ENCODE assay signal across 12 cellular contexts in genomic region chr2:127175821-127176354, GRCh38. TPM values are rescaled to one million over a fixed set of nuclear protein-coding genes. Genes with fewer than 3 reads are reported as not detected.
DNase-seq lines count a peak whose midpoint lies in the region; ATAC-seq and TF ChIP-seq lines count a peak whose summit lies in the region.
"Had no signal": no experiment of that assay in that cellular context is flagged by ENCODE, and none has a peak within 500 bp of the region (broad histone marks: within the 10 kb centered on the region; RNA-seq: fewer than 3 reads in every experiment).

No MANE protein-coding gene starts in this region.

- no peaks in the 10 kb centered on the region for H3K9me3 ChIP-seq in mucosa of rectum (ENCODE audit: control insufficient read depth in 2 of 2, low read length in 2 of 2)
- no peaks in the 10 kb centered on the region for H3K9me3 ChIP-seq in BE2C

- no peak overlapping the region for H3K4me3 ChIP-seq in H7 (ENCODE audit: insufficient read depth, low read depth, low read length)
- no peak overlapping the region for H3K4me3 ChIP-seq in mucosa of rectum (ENCODE audit: low read length in 2 of 2)
- H3K4me3 ChIP-seq in BE2C (ENCODE audit: low read depth, low read length): no peak overlapping the region

- H3K9ac ChIP-seq in mucosa of rectum (ENCODE audit: low read depth in 1 of 2, low read length in 2 of 2): peak overlapping the region in 1 of 2 donors; percentile 52

- H3K36me3 ChIP-seq in H7 (replicated peaks; ENCODE audit: control insufficient read depth, insufficient read depth, low read length) (no peaks in the 10 kb centered on the region), mucosa of rectum (ENCODE audit: control insufficient read depth in 2 of 2, insufficient read depth in 2 of 2, low read length in 2 of 2) (no peaks in the 10 kb centered on the region), BE2C (no peaks in the 10 kb centered on the region)

- H3K27ac ChIP-seq in mucosa of rectum (ENCODE audit: low read depth in 2 of 2, low read length in 2 of 2): peak overlapping the region; percentile 67 to 78
- peak overlapping the region; percentile 80 for H3K27ac ChIP-seq in temporal lobe (ENCODE audit: low read depth, low read length)

- H3K4me1 ChIP-seq in mucosa of rectum (ENCODE audit: control insufficient read depth in 2 of 2, insufficient read depth in 2 of 2, low read length in 2 of 2) (peaks cover 5 to 13% of the 10 kb centered on the region in 2 donors), BE2C (peaks cover 3% of the 10 kb centered on the region)

- H3K27me3 ChIP-seq in H7 (ENCODE audit: control insufficient read depth, insufficient read depth, low read length) (no peaks in the 10 kb centered on the region), mucosa of rectum (ENCODE audit: control insufficient read depth in 2 of 2, insufficient read depth in 2 of 2, low read length in 2 of 2) (no peaks in the 10 kb centered on the region), BE2C (no peaks in the 10 kb centered on the region)

- DNase-seq in H7: peak; percentile 38
- no peak for DNase-seq in BE2C
- DNase-seq in NCI-H510A treated with DMSO at 0.1 percent for 48 hours (lab: John Stamatoyannopoulos, UW): no peak
- DNase-seq: activated CD4-positive, CD25-positive, alpha-beta regulatory T cell treated with anti-CD3 and anti-CD28 coated beads, Interleukin-2, amount 50 U/mL, for 72 hours; activated naive CD4-positive, alpha-beta T cell treated with anti-CD3 and anti-CD28 coated beads, Interleukin-2, amount 10 ng/mL, durations not matched to agents 7 days and 5 days; stimulated activated CD4-positive, alpha-beta T cell treated with anti-CD3 and anti-CD28 coated beads, Interleukin-4, amount 100 ng/mL, for 24 hours had no signal

- ATAC-seq in esophagus mucosa (peak; percentile 86), HG03159 (IDR thresholded peaks at IDR 0.05; ENCODE audit: unreplicated experiment) (no peak), GM18868 (IDR thresholded peaks at IDR 0.05; ENCODE audit: unreplicated experiment) (no peak)

- TF ChIP-seq CTCF in BE2C (IDR thresholded peaks at IDR 0.05; ENCODE audit: low read depth, low read length): no peak

RNA-seq across cellular contexts. Expression of gene CYP27C1, which starts 44.2 kb away (rescaled TPM):
- 0.59 and 0.83 TPM in 2 replicates for total RNA-seq in H7 (2014; rRNA removed; shearing (Covaris generic))
- total RNA-seq in esophagus mucosa (1.8 TPM), temporal lobe (3.4 TPM)
- polyA plus RNA-seq in BE2C (2012; ENCODE audit: insufficient read depth, insufficient read length, low read depth): not detected
- total RNA-seq: endothelial cell of umbilical vein had no signal
- polyA plus RNA-seq: endothelial cell of umbilical vein had no signal
